In the genomic region with DNA sequence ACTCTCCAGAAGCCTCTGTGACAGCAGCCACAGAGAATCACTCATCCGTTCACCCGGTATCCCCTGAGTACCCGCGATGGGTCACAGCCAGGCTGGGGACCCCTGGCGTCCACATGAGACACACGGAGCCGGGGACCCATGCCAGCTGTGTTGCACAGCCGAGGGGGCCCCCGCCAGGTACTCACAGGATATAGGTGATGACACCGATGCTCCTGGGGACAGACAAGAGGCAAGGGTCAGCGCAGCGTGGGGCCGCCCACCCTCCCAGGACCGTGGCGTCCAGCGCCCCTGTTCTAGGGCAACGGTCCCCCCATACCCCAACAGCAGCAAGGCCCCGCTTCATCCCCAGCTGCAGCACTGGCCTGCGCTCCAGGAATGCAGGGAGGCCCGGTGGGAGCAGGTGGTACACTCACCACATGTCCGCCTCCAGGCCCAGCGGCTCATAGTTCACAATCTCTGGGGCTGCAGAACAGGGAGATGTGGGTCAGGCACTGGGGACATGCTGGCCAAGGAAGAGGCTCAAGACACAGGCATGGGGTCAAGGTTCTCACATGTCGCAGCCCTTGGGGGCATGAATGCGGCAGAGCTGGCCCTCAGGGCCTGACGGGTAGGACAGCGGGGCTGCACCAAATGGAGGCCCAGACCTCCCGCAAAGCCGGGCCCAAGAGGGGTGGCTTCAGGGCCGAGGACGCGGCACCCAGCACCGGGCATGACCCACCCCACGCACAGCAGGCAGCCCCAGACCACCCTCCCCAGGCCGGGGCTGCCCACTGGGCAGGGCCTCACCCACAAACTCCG, we compare ENCODE assay signal across 30 cellular contexts. TPM values are rescaled to one million over a fixed set of nuclear protein-coding genes. Genes with fewer than 3 reads are reported as not detected.
"Had no signal": no experiment of that assay in that cellular context is flagged by ENCODE, and none has a peak within 500 bp of the region (broad histone marks: within the 10 kb centered on the region; RNA-seq: fewer than 3 reads in every experiment).

No MANE protein-coding gene starts in this region.

- H3K9me3 ChIP-seq: breast epithelium, heart right ventricle, mucosa of descending colon, neutrophil, ovary, prostate gland, stomach, thyroid gland, upper lobe of right lung had no signal

- H3K4me3 ChIP-seq: breast epithelium, heart right ventricle, mucosa of descending colon, ovary, prostate gland, skin epidermis, stomach, thyroid gland, upper lobe of right lung had no signal

- H3K4me1 ChIP-seq: prostate gland had no signal

- H3K27ac ChIP-seq: breast epithelium, neutrophil, ovary, prostate gland, skin epidermis, thyroid gland, upper lobe of right lung had no signal

- H3K27me3 ChIP-seq: breast epithelium, heart right ventricle, neutrophil, ovary, stomach, thyroid gland, upper lobe of right lung had no signal

- DNase-seq: activated CD4-positive, alpha-beta T cell treated with anti-CD3 and anti-CD28 coated beads for 1 hour; activated gamma-delta T cell; activated naive CD4-positive, alpha-beta T cell treated with anti-CD3 and anti-CD28 coated beads, Interleukin-2, amount 50 U/mL, for 16 hours; activated naive CD8-positive, alpha-beta T cell treated with anti-CD3 and anti-CD28 coated beads, Interleukin-2, amount 50 U/mL, for 24 hours; activated T-cell treated with anti-CD3 and anti-CD28 coated beads for 4 hours; amygdala; central memory CD4-positive, alpha-beta T cell; foreskin fibroblast; heart right ventricle; islet precursor cell; left ventricle myocardium superior; mucosa of descending colon; stimulated activated CD4-positive, alpha-beta T cell treated with anti-CD3 and anti-CD28 coated beads, Interleukin-4, amount 100 ng/mL, for 24 hours; stomach; T-helper 2 cell; thyroid gland; upper lobe of right lung had no signal

- ATAC-seq: activated naive CD8-positive, alpha-beta T cell treated with anti-CD3 and anti-CD28 coated beads, Interleukin-2, amount 50 U/mL, for 24 hours; left ventricle myocardium superior; mucosa of descending colon; stimulated activated effector memory CD8-positive, alpha-beta T cell treated with anti-CD3 and anti-CD28 coated beads, Interleukin-12 subunit alpha, Interleukin-12 subunit beta, amount 100 ng/mL, for 72 hours; upper lobe of right lung; WTC11 had no signal

- H3K36me3 ChIP-seq: ovary had no signal

RNA-seq across cellular contexts. Expression of a gene that starts 30.8 kb away (rescaled TPM):
- total RNA-seq: activated T-helper 1 cell treated with anti-CD3 and anti-CD28 coated beads, Interleukin-12 subunit alpha, Interleukin-12 subunit beta, Interleukin-2, Interleukin-4 antibody, amounts not matched to agents 30 ng/mL and 10 ng/mL and 1 ng/mL, durations not matched to agents 14 hours and 24 hours and 36 hours; endothelial cell of umbilical vein; glomerular endothelial cell; lung microvascular endothelial cell; mesenteric fat pad; natural killer cell treated with Interleukin-12 subunit alpha and Interleukin-12 subunit beta and Interleukin-15 and Interleukin-18, amount 100 ng/mL, for 72 hours; thyroid gland had no signal
- polyA plus RNA-seq: endothelial cell of umbilical vein had no signal
